Comparison of ENCODE assay signal across 9 cellular contexts in genomic region chr19:11551603-11552235, GRCh38. TPM values are rescaled to one million over a fixed set of nuclear protein-coding genes. Genes with fewer than 3 reads are reported as not detected.
DNase-seq lines count a peak whose midpoint lies in the region; ATAC-seq and TF ChIP-seq lines count a peak whose summit lies in the region.
"Had no signal": no experiment of that assay in that cellular context is flagged by ENCODE, and none has a peak within 500 bp of the region (broad histone marks: within the 10 kb centered on the region; RNA-seq: fewer than 3 reads in every experiment).

No MANE protein-coding gene starts in this region.

- H2AFZ ChIP-seq in neural cell (ENCODE audit: low read depth, low read length), result no peak overlapping the region

- peaks cover 2% of the 10 kb centered on the region for H3K79me2 ChIP-seq in neural cell (replicated peaks; ENCODE audit: insufficient read depth, low read length)

- H4K20me1 ChIP-seq in neural cell (ENCODE audit: insufficient read depth), result no peaks in the 10 kb centered on the region

- H3K27me3 Mint-ChIP-seq in HFFc6 (ENCODE audit: insufficient read depth) (peaks cover 4% of the 10 kb centered on the region; the same call in 1 of the 2 replicates), T-helper 17 cell (no peaks in the 10 kb centered on the region)

- no peak for DNase-seq in BJ (ENCODE audit: low read depth)
- peak; percentile 9 for DNase-seq in HFFc6
- DNase-seq in dermis blood vessel endothelial cell, result peak; percentile 30
- no peak for DNase-seq in NK-92 treated with Interleukin-12 subunit alpha and Interleukin-12 subunit beta, amount 100 ng/mL, for 24 hours (lab: John Stamatoyannopoulos, UW)
- DNase-seq in activated naive CD4-positive, alpha-beta T cell (lab: John Stamatoyannopoulos, UW), result no peak
- no peak for DNase-seq in T-helper 17 cell
- DNase-seq in activated CD4-positive, alpha-beta T cell treated with anti-CD3 and anti-CD28 coated beads, Interleukin-2, amount 50 U/mL, for 1 hour, result no peak
- DNase-seq: T-helper 1 cell had no signal

- H3K9me3 ChIP-seq in neural cell (ENCODE audit: low read length) (no peaks in the 10 kb centered on the region), T-helper 17 cell (ENCODE audit: control insufficient read depth, low read length, poor library complexity, severe bottlenecking) (no peaks in the 10 kb centered on the region)

- H3K4me1 Mint-ChIP-seq in HFFc6 (ENCODE audit: low read depth), result peaks cover 2% of the 10 kb centered on the region
- H3K4me1 Mint-ChIP-seq in T-helper 17 cell, result peaks cover 17% of the 10 kb centered on the region

- H3F3A ChIP-seq in neural cell (ENCODE audit: insufficient read depth, low read length, poor library complexity, severe bottlenecking), result no peaks in the 10 kb centered on the region

- H3K4me2 ChIP-seq in neural cell (ENCODE audit: low read length), result no peak overlapping the region

- H3K9me2 ChIP-seq in neural cell (ENCODE audit: insufficient read depth, low read length), result no peaks in the 10 kb centered on the region

- ATAC-seq in T-helper 17 cell, result no peak

- TF ChIP-seq RAD21 in neural cell (conservative IDR thresholded peaks at IDR 0.05), result peak; percentile 36

- H3K27ac Mint-ChIP-seq in HFFc6 (no peak overlapping the region), T-helper 17 cell (no peak overlapping the region)

- CTCF ChIA-PET in BJ (lab: Yijun Ruan, JAX), result interaction anchor here (0.7 to 1.2 kb wide), 6 partner anchors 9 to 69 kb away, joined by 3 to 6 read pairs (median 3); no protein-coding TSS in a partner anchor

- no peaks in the 10 kb centered on the region for H3K27me3 ChIP-seq in BJ (ENCODE audit: control insufficient read depth, insufficient read depth, low read length)
- H3K27me3 ChIP-seq in neural cell (ENCODE audit: insufficient read depth, low read depth, low read length), result no peaks in the 10 kb centered on the region

- TF ChIP-seq CTCF in BJ (IDR thresholded peaks at IDR 0.05; ENCODE audit: insufficient read depth, low read depth, low read length), result peak; percentile 53
- peak; percentile 69 for TF ChIP-seq CTCF in HFFc6 (IDR thresholded peaks at IDR 0.05)
- no peak for TF ChIP-seq CTCF in neural cell (IDR thresholded peaks at IDR 0.05; ENCODE audit: poor library complexity, severe bottlenecking)

- POLR2A ChIA-PET in BJ (lab: Charles Lee), result no interaction called here

- H3K4me3 Mint-ChIP-seq in HFFc6 (no peak overlapping the region), T-helper 17 cell (no peak overlapping the region)

- H3K27ac ChIP-seq in neural cell (ENCODE audit: low read length), result no peak overlapping the region

- H3K36me3 Mint-ChIP-seq in HFFc6 (ENCODE audit: low read depth) (peaks cover 9% of the 10 kb centered on the region), T-helper 17 cell (ENCODE audit: low read depth) (peaks cover 3% of the 10 kb centered on the region)

- no peak overlapping the region for H3K4me3 ChIP-seq in BJ (ENCODE audit: low read depth, low read length)
- H3K4me3 ChIP-seq in neural cell (ENCODE audit: low read length), result no peak overlapping the region

- H3K9ac ChIP-seq in neural cell (ENCODE audit: low read length), result no peak overlapping the region

- no peak for TF ChIP-seq EP300 in neural cell (conservative IDR thresholded peaks at IDR 0.05; ENCODE audit: poor library complexity, severe bottlenecking)

- H3K9me3 Mint-ChIP-seq in HFFc6, result no peaks in the 10 kb centered on the region

- H3K36me3 ChIP-seq in BJ (ENCODE audit: control insufficient read depth, insufficient read depth, low read length), result peaks cover 14% of the 10 kb centered on the region
- no peaks in the 10 kb centered on the region for H3K36me3 ChIP-seq in neural cell (ENCODE audit: insufficient read depth, low read length)

TF ChIP-seq in neural cell, 6 proteins besides CTCF, POLR2A, EP300 and RAD21:
- no peak for TF ChIP-seq MXI1 (conservative IDR thresholded peaks at IDR 0.05; ENCODE audit: poor library complexity, severe bottlenecking)
- no peak for TF ChIP-seq REST (IDR thresholded peaks at IDR 0.05; ENCODE audit: borderline replicate concordance)
- TF ChIP-seq SMC3 (conservative IDR thresholded peaks at IDR 0.05; ENCODE audit: poor library complexity), result no peak
- TF ChIP-seq EZH2 (IDR thresholded peaks at IDR 0.05; ENCODE audit: borderline replicate concordance, insufficient read depth, low read length, poor library complexity, severe bottlenecking), result no peak
- TF ChIP-seq POLR2AphosphoS5 (IDR thresholded peaks at IDR 0.05), result no peak
- TF ChIP-seq TAF1 (IDR thresholded peaks at IDR 0.05; ENCODE audit: low read depth), result no peak
TF ChIP-seq in neural cell: peak in this region for 0.

RNA-seq across cellular contexts. Expression of gene ELOF1, which starts 7.3 kb away (rescaled TPM):
- polyA plus RNA-seq in BJ (2011; rRNA removed), result 70.7 and 83.9 TPM in 2 replicates
- 34.2 and 50.2 TPM in 2 replicates for polyA minus RNA-seq in BJ (2011; rRNA and poly(A)+ RNA removed)
- 10 to 100 TPM; 72.3 to 85.5 (median 78.7) TPM for total RNA-seq in HFFc6 (2021; fragmentation: NEBNext Ultra II Directional; extraction: Animal tissue kit (Norgen Biotek cat#: 25700))
- 16.9 and 24.5 TPM in 2 replicates for total RNA-seq in dermis blood vessel endothelial cell
- polyA plus RNA-seq in neural cell, result 38.0 and 64.8 TPM in 2 replicates
- polyA minus RNA-seq in neural cell, result 25.6 and 27.1 TPM in 2 replicates
- total RNA-seq in T-helper 17 cell, result 10 to 100 TPM; 33.9 to 40.6 TPM

RNA-seq across cellular contexts. Expression of gene CNN1, which starts 13.1 kb away (rescaled TPM):
- polyA plus RNA-seq in BJ (2011; rRNA removed) (227 and 267 TPM in 2 replicates), neural cell (0.18 TPM in 1 of 2 replicates, not detected in the other)
- polyA minus RNA-seq in BJ (2011; rRNA and poly(A)+ RNA removed), result 49.6 and 65.5 TPM in 2 replicates
- total RNA-seq in HFFc6 (2021; fragmentation: NEBNext Ultra II Directional; extraction: Animal tissue kit (Norgen Biotek cat#: 25700)), result 1 to 10 TPM; 6.5 to 9.3 (median 8.0) TPM
- total RNA-seq in dermis blood vessel endothelial cell (0.19 and 1.2 TPM in 2 replicates), T-helper 17 cell (1 to 10 TPM in 1 of 2 donors, not detected in 1; 2.6 TPM)
- polyA minus RNA-seq in neural cell, result not detected in 2 replicates

RNA-seq across cellular contexts. Expression of gene ECSIT, which starts 22.8 kb away (rescaled TPM):
- 30.9 and 45.2 TPM in 2 replicates for polyA plus RNA-seq in BJ (2011; rRNA removed)
- 27.9 and 46.4 TPM in 2 replicates for polyA minus RNA-seq in BJ (2011; rRNA and poly(A)+ RNA removed)
- 10 to 100 TPM; 17.5 to 24.9 (median 19.9) TPM for total RNA-seq in HFFc6 (2021; fragmentation: NEBNext Ultra II Directional; extraction: Animal tissue kit (Norgen Biotek cat#: 25700))
- total RNA-seq in dermis blood vessel endothelial cell, result 36.8 and 37.6 TPM in 2 replicates
- 98.3 and 99.0 TPM in 2 replicates for polyA plus RNA-seq in neural cell
- polyA minus RNA-seq in neural cell, result 45.6 and 54.3 TPM in 2 replicates
- total RNA-seq in T-helper 17 cell, result 10 to 100 TPM; 22.6 to 23.9 TPM

RNA-seq across cellular contexts. Expression of gene ACP5, which starts 25.7 kb away (rescaled TPM):
- polyA plus RNA-seq in BJ (2011; rRNA removed) (2.0 and 2.6 TPM in 2 replicates), neural cell (not detected in 2 replicates)
- polyA minus RNA-seq in BJ (2011; rRNA and poly(A)+ RNA removed), result 0.46 and 0.81 TPM in 2 replicates
- 1 to 10 TPM; 1.5 to 2.8 (median 2.3) TPM for total RNA-seq in HFFc6 (2021; fragmentation: NEBNext Ultra II Directional; extraction: Animal tissue kit (Norgen Biotek cat#: 25700))
- total RNA-seq in dermis blood vessel endothelial cell (0.37 and 8.8 TPM in 2 replicates), T-helper 17 cell (10 to 100 TPM; 14.6 to 18.2 TPM)
- not detected in 2 replicates for polyA minus RNA-seq in neural cell

RNA-seq across cellular contexts. Expression of gene ZNF627, which starts 45.6 kb away (rescaled TPM):
- polyA plus RNA-seq in BJ (2011; rRNA removed), result 5.8 and 9.5 TPM in 2 replicates
- polyA minus RNA-seq in BJ (2011; rRNA and poly(A)+ RNA removed), result 7.5 and 10.2 TPM in 2 replicates
- 1 to 10 TPM; 5.7 to 8.7 (median 7.5) TPM for total RNA-seq in HFFc6 (2021; fragmentation: NEBNext Ultra II Directional; extraction: Animal tissue kit (Norgen Biotek cat#: 25700))
- 20.1 and 28.9 TPM in 2 replicates for total RNA-seq in dermis blood vessel endothelial cell
- 84.3 and 91.6 TPM in 2 replicates for polyA plus RNA-seq in neural cell
- polyA minus RNA-seq in neural cell, result 206 and 211 TPM in 2 replicates
- 1 to 10 TPM; 4.9 to 6.0 TPM for total RNA-seq in T-helper 17 cell

Comparison
In these comparisons a context has a peak if more than half of its experiments do, and no peak if none do; other contexts are left out.
1. DNase-seq: peak in HFFc6 (single experiment) and dermis blood vessel endothelial cell (single experiment); none in BJ (single experiment), NK-92 treated with Interleukin-12 subunit alpha and Interleukin-12 subunit beta, amount 100 ng/mL, for 24 hours (single experiment), activated naive CD4-positive, alpha-beta T cell (0 of 4), T-helper 17 cell (0 of 3) and activated CD4-positive, alpha-beta T cell treated with anti-CD3 and anti-CD28 coated beads, Interleukin-2, amount 50 U/mL, for 1 hour (single experiment).